ENCODE assay signal across 9 cellular contexts in the genomic region with DNA sequence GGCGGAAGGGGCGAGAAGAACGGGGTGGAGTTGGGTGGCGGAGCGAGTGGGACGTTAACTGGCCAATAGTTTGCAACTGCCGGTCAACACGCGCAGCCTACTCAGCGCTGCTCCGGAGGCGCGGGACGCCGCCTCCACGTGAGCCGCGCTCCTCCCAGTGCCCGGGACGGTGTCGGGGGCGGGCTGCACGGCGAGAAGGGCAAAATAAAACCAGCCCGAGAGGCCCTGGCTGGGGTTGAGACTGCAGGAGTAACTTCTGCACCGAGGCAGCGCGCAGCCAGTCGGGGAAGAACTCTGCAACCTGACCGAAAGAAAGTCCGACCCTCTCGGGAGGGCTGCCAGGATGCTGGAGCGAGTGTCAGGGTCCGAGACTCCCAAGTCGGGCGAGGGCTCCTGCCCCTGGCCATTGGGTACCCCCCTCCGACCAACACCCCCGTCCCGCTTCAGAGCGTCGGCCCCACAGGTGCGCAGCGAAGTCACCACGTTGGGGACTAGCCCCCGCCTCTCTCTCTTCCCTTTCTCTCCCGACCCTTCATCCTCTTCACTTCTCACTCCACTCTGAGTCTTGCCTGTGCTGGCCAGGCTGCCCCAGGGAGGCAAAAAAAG. TPM values are rescaled to one million over a fixed set of nuclear protein-coding genes. Genes with fewer than 3 reads are reported as not detected.
A peak's percentile ranks its signal among the peaks of the same experiment; 100 is the strongest.
DNase-seq lines count a peak whose midpoint lies in the region; ATAC-seq and TF ChIP-seq lines count a peak whose summit lies in the region.
"Had no signal": no experiment of that assay in that cellular context is flagged by ENCODE, and none has a peak within 500 bp of the region (broad histone marks: within the 10 kb centered on the region; RNA-seq: fewer than 3 reads in every experiment).

No MANE protein-coding gene starts in this region.

- H3K4me1 Mint-ChIP-seq in activated CD4-positive, alpha-beta memory T cell treated with anti-CD3 and anti-CD28 coated beads for 36 hours (ENCODE audit: low read depth) = no peaks in the 10 kb centered on the region

- peaks cover 4% of the 10 kb centered on the region for H3K36me3 Mint-ChIP-seq in activated CD4-positive, alpha-beta memory T cell treated with anti-CD3 and anti-CD28 coated beads for 36 hours

- TF ChIP-seq CTCF in fibroblast of mammary gland (conservative IDR thresholded peaks at IDR 0.05; ENCODE audit: control insufficient read depth, insufficient read depth, low read depth, low read length) = no peak
- no peak for TF ChIP-seq CTCF in omental fat pad (IDR thresholded peaks at IDR 0.05)

- peak; percentile 64 for DNase-seq in COLO668 (lab: John Stamatoyannopoulos, UW; ENCODE audit: unreplicated experiment)
- peak; percentile 22 for DNase-seq in NCI-H524 treated with DMSO at 0.1 percent for 48 hours (lab: John Stamatoyannopoulos, UW)
- DNase-seq in fibroblast of mammary gland (ENCODE audit: low read depth) = peak; percentile 1
- no peak for DNase-seq in omental fat pad (ENCODE audit: low spot score)
- no peak for DNase-seq in NK-92 treated with Interleukin-12 subunit alpha and Interleukin-12 subunit beta, amount 100 ng/mL, for 24 hours (lab: John Stamatoyannopoulos, UW)
- DNase-seq in activated CD4-positive, alpha-beta memory T cell treated with anti-CD3 and anti-CD28 coated beads for 36 hours = no peak

- CTCF ChIA-PET in activated CD4-positive, alpha-beta memory T cell treated with anti-CD3 and anti-CD28 coated beads for 36 hours (lab: Charles Lee) = no interaction called here

- H3K4me3 Mint-ChIP-seq in activated CD4-positive, alpha-beta memory T cell treated with anti-CD3 and anti-CD28 coated beads for 36 hours = no peak overlapping the region

- H3K27me3 Mint-ChIP-seq in activated CD4-positive, alpha-beta memory T cell treated with anti-CD3 and anti-CD28 coated beads for 36 hours = peaks cover 16% of the 10 kb centered on the region

- intact Hi-C loops in activated CD4-positive, alpha-beta memory T cell treated with anti-CD3 and anti-CD28 coated beads for 36 hours (cut with micrococcal nuclease) = no loop called here

- H3K27ac Mint-ChIP-seq in activated CD4-positive, alpha-beta memory T cell treated with anti-CD3 and anti-CD28 coated beads for 36 hours = no peak overlapping the region

- H3K9me3 Mint-ChIP-seq in activated CD4-positive, alpha-beta memory T cell treated with anti-CD3 and anti-CD28 coated beads for 36 hours = peaks cover 4% of the 10 kb centered on the region

- peak; percentile 93 for ATAC-seq in omental fat pad (ENCODE audit: low FRiP score)
- no peak for ATAC-seq in GM19467 (IDR thresholded peaks at IDR 0.05; ENCODE audit: unreplicated experiment)
- ATAC-seq in HG03159 (IDR thresholded peaks at IDR 0.05; ENCODE audit: unreplicated experiment) = no peak
- ATAC-seq: esophagus mucosa had no signal

- H3K4me3 ChIP-seq in fibroblast of mammary gland (ENCODE audit: control insufficient read depth, low read depth, low read length) = no peak overlapping the region

- POLR2A ChIA-PET in activated CD4-positive, alpha-beta memory T cell treated with anti-CD3 and anti-CD28 coated beads for 36 hours (lab: Charles Lee) = no interaction called here

RNA-seq across cellular contexts. Expression of a gene that starts 25.1 kb away (rescaled TPM):
- under 1 TPM in 2 of 4 donors, not detected in 2; 0.84 TPM for total RNA-seq in omental fat pad
- not detected for total RNA-seq in activated CD4-positive, alpha-beta memory T cell treated with anti-CD3 and anti-CD28 coated beads for 36 hours

Comparison
In these comparisons a context has a peak if more than half of its experiments do, and no peak if none do; other contexts are left out.
1. DNase-seq: peak in COLO668 (single experiment), NCI-H524 treated with DMSO at 0.1 percent for 48 hours (single experiment) and fibroblast of mammary gland (single experiment); none in omental fat pad (single experiment), NK-92 treated with Interleukin-12 subunit alpha and Interleukin-12 subunit beta, amount 100 ng/mL, for 24 hours (single experiment) and activated CD4-positive, alpha-beta memory T cell treated with anti-CD3 and anti-CD28 coated beads for 36 hours (single experiment).